In genomic region chr1:2227341-2228156, GRCh38 we compare ENCODE assay signal across 8 cellular contexts. TPM values are rescaled to one million over a fixed set of nuclear protein-coding genes. Genes with fewer than 3 reads are reported as not detected.
DNase-seq lines count a peak whose midpoint lies in the region; TF ChIP-seq lines count a peak whose summit lies in the region.

No MANE protein-coding gene starts in this region.

- no peak overlapping the region for H3K4me3 Mint-ChIP-seq in HFFc6

- H3K27me3 Mint-ChIP-seq in HFFc6 (ENCODE audit: insufficient read depth), result peaks cover 7% of the 10 kb centered on the region

- H3K4me3 ChIP-seq in GM08714 (ENCODE audit: low read length), result peak overlapping the region; percentile 78; the same call in 1 of the 2 replicates

- peaks cover 26% of the 10 kb centered on the region for H3K36me3 Mint-ChIP-seq in HFFc6 (ENCODE audit: low read depth)

- DNase-seq in HFFc6 (peak; percentile 93), NAMALWA (ENCODE audit: low spot score) (peak; percentile 98), SK-N-DZ (ENCODE audit: low spot score) (peak; percentile 89), germinal center (ENCODE audit: low spot score) (peak; percentile 98), nucleus accumbens (lab: John Stamatoyannopoulos, UW) (peak in 55 of 56 donors; percentile 55 to 97 (median 92)), superior temporal gyrus (ENCODE audit: extremely low spot score) (peak; percentile 94)
- peak; percentile 94 for DNase-seq in activated naive CD4-positive, alpha-beta T cell treated with anti-CD3 and anti-CD28 coated beads, Interleukin-2, amount 50 U/mL, for 16 hours

- TF ChIP-seq CTCF in HFFc6 (IDR thresholded peaks at IDR 0.05), result peak; percentile 28; the same call in 1 of the 2 replicates

- H3K27ac Mint-ChIP-seq in HFFc6, result no peak overlapping the region

- no peaks in the 10 kb centered on the region for H3K9me3 Mint-ChIP-seq in HFFc6

- H3K4me1 Mint-ChIP-seq in HFFc6 (ENCODE audit: low read depth), result peaks cover 22% of the 10 kb centered on the region

RNA-seq across cellular contexts. Expression of gene SKI, which starts 0.6 kb away (rescaled TPM):
- 10 to 100 TPM; 63.7 to 76.6 (median 66.1) TPM for total RNA-seq in HFFc6 (2021; fragmentation: NEBNext Ultra II Directional; extraction: Animal tissue kit (Norgen Biotek cat#: 25700))
- polyA plus RNA-seq in SK-N-DZ (2014; cell fraction: cytosol; rRNA removed), result 2.4 and 3.1 TPM in 2 replicates
- polyA plus RNA-seq in SK-N-DZ (2014; cell fraction: nucleus; rRNA removed), result 1.2 and 7.3 TPM in 2 replicates

RNA-seq across cellular contexts. Expression of gene FAAP20, which starts 33.0 kb away (rescaled TPM):
- total RNA-seq in HFFc6 (2021; fragmentation: NEBNext Ultra II Directional; extraction: Animal tissue kit (Norgen Biotek cat#: 25700)), result 10 to 100 TPM; 75.3 to 97.4 (median 82.7) TPM
- polyA plus RNA-seq in SK-N-DZ (2014; cell fraction: cytosol; rRNA removed), result 31.2 and 35.3 TPM in 2 replicates
- polyA plus RNA-seq in SK-N-DZ (2014; cell fraction: nucleus; rRNA removed), result 35.9 and 59.0 TPM in 2 replicates

Comparison
In these comparisons a context has a peak if more than half of its experiments do, and no peak if none do; other contexts are left out.
1. Peak in every context shown above with its lines: DNase-seq and H3K4me3 ChIP-seq.